In the genomic region with DNA sequence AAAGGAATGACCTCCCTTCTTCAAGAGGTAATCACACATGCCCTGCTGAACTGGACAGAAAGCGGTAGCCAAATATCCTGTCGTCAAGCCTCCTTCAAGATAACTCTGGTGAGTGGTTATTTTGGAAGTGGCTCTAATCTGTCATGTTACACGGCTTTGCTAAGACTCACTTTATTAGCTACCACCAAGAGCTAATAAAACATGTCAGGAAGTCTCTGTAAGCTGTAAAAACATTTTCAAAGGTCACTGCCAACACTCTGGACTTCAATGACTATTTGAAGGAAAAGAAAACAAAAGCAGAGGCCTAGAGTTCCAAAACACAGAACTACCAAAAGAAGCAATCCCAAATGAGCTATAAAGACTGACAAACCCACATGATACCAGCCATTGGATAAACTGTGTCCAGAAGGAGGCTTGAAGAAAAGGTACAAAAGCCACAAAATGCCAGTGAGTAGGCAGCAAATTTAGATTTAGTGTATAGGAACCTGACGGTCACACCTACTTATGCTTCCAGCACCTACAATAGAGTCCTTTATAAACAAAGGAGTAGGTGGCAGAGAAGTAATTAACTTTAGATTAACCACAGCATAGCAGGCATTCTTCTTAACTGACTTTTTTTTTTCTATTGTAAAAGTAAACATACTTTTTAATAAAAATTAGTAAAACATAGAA, we compare ENCODE assay signal across 15 cellular contexts.
DNase-seq lines count a peak whose midpoint lies in the region; ATAC-seq, FAIRE-seq and TF ChIP-seq lines count a peak whose summit lies in the region.
"Had no signal": no experiment of that assay in that cellular context is flagged by ENCODE, and none has a peak within 500 bp of the region (broad histone marks: within the 10 kb centered on the region; RNA-seq: fewer than 3 reads in every experiment).

No MANE protein-coding gene starts in this region.

- H3K9me3 Mint-ChIP-seq in astrocyte (ENCODE audit: unreplicated experiment): no peaks in the 10 kb centered on the region
- no peaks in the 10 kb centered on the region for H3K9me3 Mint-ChIP-seq in neural progenitor cell
- H3K9me3 Mint-ChIP-seq in type B pancreatic cell: peaks cover 5% of the 10 kb centered on the region

- no peaks in the 10 kb centered on the region for H4K20me1 ChIP-seq in astrocyte (ENCODE audit: insufficient read depth, low read length)
- H4K20me1 ChIP-seq in neural progenitor cell (ENCODE audit: low read depth): peaks cover 22% of the 10 kb centered on the region

- TF ChIP-seq EP300 in gastroesophageal sphincter (IDR thresholded peaks at IDR 0.05): no peak

- peaks cover 2% of the 10 kb centered on the region for H3K27me3 ChIP-seq in astrocyte (ENCODE audit: insufficient read depth, low read length)
- no peaks in the 10 kb centered on the region for H3K27me3 ChIP-seq in gastroesophageal sphincter
- H3K27me3 ChIP-seq in neural progenitor cell: no peaks in the 10 kb centered on the region
- H3K27me3 ChIP-seq in esophagus squamous epithelium: no peaks in the 10 kb centered on the region
- H3K27me3 ChIP-seq: SJSA1 had no signal

- H3K4me1 ChIP-seq in astrocyte (ENCODE audit: insufficient read depth, low read length) (peaks cover 3% of the 10 kb centered on the region), gastroesophageal sphincter (peaks cover 0 to 25% (median 10%) of the 10 kb centered on the region in 3 donors), neural progenitor cell (peaks cover 46% of the 10 kb centered on the region), esophagus squamous epithelium (peaks cover 6 to 31% (median 21%) of the 10 kb centered on the region in 3 donors)
- H3K4me1 ChIP-seq: SJSA1 had no signal

- H3K27me3 Mint-ChIP-seq in astrocyte (ENCODE audit: low read depth, unreplicated experiment): no peaks in the 10 kb centered on the region
- H3K27me3 Mint-ChIP-seq in neural progenitor cell (ENCODE audit: insufficient read depth, low read depth): no peaks in the 10 kb centered on the region
- H3K27me3 Mint-ChIP-seq in type B pancreatic cell: peaks cover 3% of the 10 kb centered on the region

- H3K9me3 ChIP-seq in astrocyte (ENCODE audit: insufficient read depth, low read depth, low read length): no peaks in the 10 kb centered on the region
- no peaks in the 10 kb centered on the region for H3K9me3 ChIP-seq in gastroesophageal sphincter
- no peaks in the 10 kb centered on the region for H3K9me3 ChIP-seq in neural progenitor cell (ENCODE audit: low read depth)
- H3K9me3 ChIP-seq in esophagus squamous epithelium: no peaks in the 10 kb centered on the region
- H3K9me3 ChIP-seq: SJSA1 had no signal

- FAIRE-seq in astrocyte (lab: Jason Lieb, UNC): peak; percentile 13
- FAIRE-seq: H54, HTR-8/SVneo had no signal

- peaks cover 33% of the 10 kb centered on the region for H3F3A ChIP-seq in neural progenitor cell (ENCODE audit: low read depth)

- TF ChIP-seq POLR2A in gastroesophageal sphincter (IDR thresholded peaks at IDR 0.05): no peak
- TF ChIP-seq POLR2A in esophagus squamous epithelium (IDR thresholded peaks at IDR 0.05): no peak

- H3K4me2 ChIP-seq in astrocyte (ENCODE audit: low read length) (no peak overlapping the region), neural progenitor cell (peak overlapping the region; percentile 50)

- H2AFZ ChIP-seq in astrocyte (ENCODE audit: low read depth, low read length) (no peak overlapping the region), neural progenitor cell (replicated peaks) (no peak overlapping the region)

- H3K36me3 ChIP-seq in astrocyte (ENCODE audit: insufficient read depth, low read length) (no peaks in the 10 kb centered on the region), gastroesophageal sphincter (no peaks in the 10 kb centered on the region), neural progenitor cell (no peaks in the 10 kb centered on the region), esophagus squamous epithelium (no peaks in the 10 kb centered on the region)
- H3K36me3 ChIP-seq: SJSA1 had no signal

- TF ChIP-seq CTCF in astrocyte (IDR thresholded peaks at IDR 0.05; ENCODE audit: insufficient read depth, low read depth, low read length) (no peak), gastroesophageal sphincter (IDR thresholded peaks at IDR 0.05) (no peak), neural progenitor cell (IDR thresholded peaks at IDR 0.05) (no peak), type B pancreatic cell (conservative IDR thresholded peaks at IDR 0.05) (no peak), esophagus squamous epithelium (IDR thresholded peaks at IDR 0.05) (no peak)

- H3K4me3 Mint-ChIP-seq in astrocyte (ENCODE audit: unreplicated experiment): no peak overlapping the region
- H3K4me3 Mint-ChIP-seq in neural progenitor cell: no peak overlapping the region
- no peak overlapping the region for H3K4me3 Mint-ChIP-seq in type B pancreatic cell

- H3K79me2 ChIP-seq in astrocyte (ENCODE audit: insufficient read depth, low read length): no peaks in the 10 kb centered on the region
- peaks cover 24% of the 10 kb centered on the region for H3K79me2 ChIP-seq in neural progenitor cell (ENCODE audit: low read depth)

- intact Hi-C loops in esophagus squamous epithelium (cut with DNase I): no loop called here

- DNase-seq in astrocyte (ENCODE audit: low read depth): no peak
- peak; percentile 29 for DNase-seq in neural progenitor cell (ENCODE audit: low spot score)
- DNase-seq in type B pancreatic cell (ENCODE audit: extremely low spot score, unreplicated experiment): no peak
- DNase-seq in inferior parietal cortex (ENCODE audit: extremely low spot score): no peak
- no peak for DNase-seq in esophagus squamous epithelium (lab: John Stamatoyannopoulos, UW)
- DNase-seq: activated CD4-positive, alpha-beta T cell treated with anti-CD3 and anti-CD28 coated beads for 48 hours; activated gamma-delta T cell; cortex of kidney; NCI-H1105 treated with DMSO at 0.1 percent for 48 hours; NCI-H774 had no signal

- H3K4me1 Mint-ChIP-seq in astrocyte (ENCODE audit: low read depth, unreplicated experiment) (peaks cover 28% of the 10 kb centered on the region), neural progenitor cell (peaks cover 39% of the 10 kb centered on the region), type B pancreatic cell (ENCODE audit: unreplicated experiment) (peaks cover 37% of the 10 kb centered on the region)

- no peaks in the 10 kb centered on the region for H3K36me3 Mint-ChIP-seq in astrocyte (ENCODE audit: low read depth, unreplicated experiment)
- H3K36me3 Mint-ChIP-seq in neural progenitor cell: no peaks in the 10 kb centered on the region
- peaks cover 8% of the 10 kb centered on the region for H3K36me3 Mint-ChIP-seq in type B pancreatic cell

- H3K27ac Mint-ChIP-seq in astrocyte (ENCODE audit: unreplicated experiment): no peak overlapping the region
- no peak overlapping the region for H3K27ac Mint-ChIP-seq in neural progenitor cell
- peak overlapping the region; percentile 52 for H3K27ac Mint-ChIP-seq in type B pancreatic cell

- H3K9ac ChIP-seq in astrocyte (ENCODE audit: low read length): no peak overlapping the region
- no peak overlapping the region for H3K9ac ChIP-seq in neural progenitor cell

- no peak overlapping the region for H3K4me3 ChIP-seq in astrocyte (ENCODE audit: insufficient read depth, low read depth, low read length)
- H3K4me3 ChIP-seq in gastroesophageal sphincter: no peak overlapping the region
- H3K4me3 ChIP-seq in neural progenitor cell: no peak overlapping the region
- no peak overlapping the region for H3K4me3 ChIP-seq in esophagus squamous epithelium
- H3K4me3 ChIP-seq: SJSA1 had no signal

- WGBS in gastroesophageal sphincter (ENCODE audit: low coverage in 1 of 2), 2 donors: 35 to 45% methylated on average over 1 to 4 of the region's 4 CpGs
- WGBS in esophagus squamous epithelium, 2 donors: 49% methylated on average over 4 of the region's 4 CpGs

- ATAC-seq in gastroesophageal sphincter (peak; percentile 22), GM19452 (IDR thresholded peaks at IDR 0.05; ENCODE audit: unreplicated experiment) (no peak)

- H3K27ac ChIP-seq in astrocyte (ENCODE audit: low read depth, low read length) (no peak overlapping the region), gastroesophageal sphincter (peak overlapping the region in 1 of 4 donors; percentile 44), neural progenitor cell (peak overlapping the region; percentile 63), esophagus squamous epithelium (peak overlapping the region in 1 of 4 donors; percentile 30)
- H3K27ac ChIP-seq: SJSA1 had no signal
